19 cellular contexts compared by ENCODE assay signal in the genomic region with DNA sequence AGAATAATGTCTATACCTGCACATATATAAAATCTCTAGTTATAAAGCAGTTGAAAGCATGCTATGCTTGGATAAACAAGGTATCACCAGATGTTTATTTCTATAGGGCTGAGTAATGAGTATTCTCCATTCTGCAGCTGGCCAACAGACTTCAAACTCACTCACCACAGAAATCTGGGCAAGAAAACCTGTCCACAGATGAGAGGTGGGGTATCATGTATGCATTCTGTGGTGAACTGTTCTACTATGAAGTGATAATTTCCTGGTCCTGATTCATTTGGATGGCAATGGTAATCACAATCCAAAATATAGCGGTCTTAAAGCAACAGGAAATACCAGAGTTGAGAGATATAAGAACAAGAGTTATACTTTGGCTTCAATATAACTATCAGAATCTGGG.
"Had no signal": no experiment of that assay in that cellular context is flagged by ENCODE, and none has a peak within 500 bp of the region (broad histone marks: within the 10 kb centered on the region; RNA-seq: fewer than 3 reads in every experiment).

No MANE protein-coding gene starts in this region.

- H3K4me3 ChIP-seq: left lung, sigmoid colon, upper lobe of left lung had no signal

- H3K9me3 ChIP-seq: upper lobe of left lung had no signal

- H3K27ac Mint-ChIP-seq: activated naive CD8-positive, alpha-beta T cell; endodermal cell; natural killer cell treated with Interleukin-12 subunit alpha and Interleukin-12 subunit beta and Interleukin-15 and Interleukin-18, amount 100 ng/mL, for 72 hours; T-helper 1 cell treated with Interleukin-12 subunit alpha and Interleukin-12 subunit beta and Interleukin-4 antibody, amounts not matched to agents 30 μg/mL and 1 μg/mL, for 36 hours had no signal

- H3K27ac ChIP-seq: left lung, sigmoid colon, upper lobe of left lung had no signal

- DNase-seq: activated T-cell treated with anti-CD3 and anti-CD28 coated beads, Interleukin-2, amount 50 U/mL, for 1 hour; aorta; dermis blood vessel endothelial cell; endodermal cell; erythroblast; foreskin melanocyte; head of caudate nucleus; left lung; occipital lobe; sigmoid colon; stimulated activated CD4-positive, alpha-beta T cell treated with anti-CD3 and anti-CD28 coated beads, Interleukin-4, amount 100 ng/mL, for 1 hour; stimulated activated CD8-positive, alpha-beta memory T cell treated with anti-CD3 and anti-CD28 coated beads, Interleukin-4, amount 100 ng/mL, for 48 hours; stimulated activated naive CD8-positive, alpha-beta T cell treated with anti-CD3 and anti-CD28 coated beads, Interleukin-15, Interleukin-2, amounts not matched to agents 100 U/mL and 50 U/mL, for 24 hours; upper lobe of left lung had no signal

- H3K27me3 ChIP-seq: left lung, sigmoid colon, upper lobe of left lung had no signal

- H3K4me3 Mint-ChIP-seq: activated naive CD8-positive, alpha-beta T cell; central memory CD8-positive, alpha-beta T cell; endodermal cell; natural killer cell treated with Interleukin-12 subunit alpha and Interleukin-12 subunit beta and Interleukin-15 and Interleukin-18, amount 100 ng/mL, for 72 hours; T-helper 1 cell treated with Interleukin-12 subunit alpha and Interleukin-12 subunit beta and Interleukin-4 antibody, amounts not matched to agents 30 μg/mL and 1 μg/mL, for 36 hours had no signal

- H3K4me1 Mint-ChIP-seq: central memory CD8-positive, alpha-beta T cell; endodermal cell had no signal

- H3K36me3 Mint-ChIP-seq: activated naive CD8-positive, alpha-beta T cell; natural killer cell treated with Interleukin-12 subunit alpha and Interleukin-12 subunit beta and Interleukin-15 and Interleukin-18, amount 100 ng/mL, for 72 hours had no signal

- H3K36me3 ChIP-seq: left lung, sigmoid colon, upper lobe of left lung had no signal

- ATAC-seq: left lung; natural killer cell treated with Interleukin-12 subunit alpha and Interleukin-12 subunit beta and Interleukin-15 and Interleukin-18, amount 100 ng/mL, for 72 hours; stimulated activated naive CD8-positive, alpha-beta T cell treated with anti-CD3 and anti-CD28 coated beads, Interleukin-15, Interleukin-2, amounts not matched to agents 100 U/mL and 50 U/mL, for 24 hours had no signal

- H3K4me1 ChIP-seq: left lung, sigmoid colon, upper lobe of left lung had no signal

- FAIRE-seq: islet of Langerhans had no signal

- H3K9me3 Mint-ChIP-seq: T-helper 1 cell treated with Interleukin-12 subunit alpha and Interleukin-12 subunit beta and Interleukin-4 antibody, amounts not matched to agents 30 μg/mL and 1 μg/mL, for 36 hours had no signal
